ENCODE assay signal across 23 cellular contexts in genomic region chr5:80369521-80369920, GRCh38. TPM values are rescaled to one million over a fixed set of nuclear protein-coding genes. Genes with fewer than 3 reads are reported as not detected.
DNase-seq lines count a peak whose midpoint lies in the region; ATAC-seq and TF ChIP-seq lines count a peak whose summit lies in the region.
"Had no signal": no experiment of that assay in that cellular context is flagged by ENCODE, and none has a peak within 500 bp of the region (broad histone marks: within the 10 kb centered on the region; RNA-seq: fewer than 3 reads in every experiment).

No MANE protein-coding gene starts in this region.

- no peak for TF ChIP-seq CTCF in GM10266 (IDR thresholded peaks at IDR 0.05; ENCODE audit: control insufficient read depth, insufficient read depth, low read depth, missing control alignments)

- H3K27me3 Mint-ChIP-seq in T-cell (peaks cover 6 to 21% of the 10 kb centered on the region in 2 donors), T-helper 17 cell (peaks cover 35% of the 10 kb centered on the region)

- no peak for ATAC-seq in GM18909 (IDR thresholded peaks at IDR 0.05; ENCODE audit: poor library complexity, unreplicated experiment)
- no peak for ATAC-seq in T-cell (replicated peaks in 1 of 4)
- ATAC-seq in T-helper 17 cell, result no peak
- ATAC-seq: activated CD8-positive, alpha-beta memory T cell treated with anti-CD3 and anti-CD28 coated beads, Interleukin-2, amount 10 ng/mL, durations not matched to agents 7 days and 5 days had no signal

- no peaks in the 10 kb centered on the region for H3K9me3 Mint-ChIP-seq in T-cell
- H3K9me3 Mint-ChIP-seq: T-helper 2 cell treated with Interferon-gamma antibody and Interleukin-4, amounts not matched to agents 5 μg/mL and 100 μg/mL, for 36 hours had no signal

- CTCF ChIA-PET in T-cell (lab: Charles Lee), result no interaction called here

- no peaks in the 10 kb centered on the region for H3K9me3 ChIP-seq in T-helper 17 cell (ENCODE audit: control insufficient read depth, low read length, poor library complexity, severe bottlenecking)
- H3K9me3 ChIP-seq: HAP-1, vagina had no signal

- POLR2A ChIA-PET in T-cell (lab: Charles Lee), result no interaction called here

- DNase-seq in COR-L47 (lab: John Stamatoyannopoulos, UW), result peak; percentile 53
- DNase-seq in NCI-H2081 treated with DMSO at 0.1 percent for 48 hours (lab: John Stamatoyannopoulos, UW), result peak; percentile 76
- DNase-seq in SHP77 treated with DMSO at 0.1 percent for 48 hours (lab: John Stamatoyannopoulos, UW), result peak; percentile 52
- DNase-seq in left kidney (ENCODE audit: low read depth, low spot score), result peak; percentile 9
- no peak for DNase-seq in GM10266 (ENCODE audit: extremely low spot score)
- DNase-seq in T-cell, result no peak
- no peak for DNase-seq in T-helper 17 cell
- DNase-seq: ACHN; activated CD4-positive, alpha-beta T cell treated with anti-CD3 and anti-CD28 coated beads for 1 hour; activated CD8-positive, alpha-beta memory T cell treated with anti-CD3 and anti-CD28 coated beads, Interleukin-2, amount 10 ng/mL, durations not matched to agents 7 days and 5 days; activated effector memory CD4-positive, alpha-beta T cell treated with Interleukin-2 at 50 U/mL for 16 hours; DMS79 treated with DMSO at 0.1 percent for 48 hours; Karpas-422; NCI-H2029; stimulated activated CD4-positive, alpha-beta T cell treated with anti-CD3 and anti-CD28 coated beads, Interleukin-2, amount 100 ng/mL, for 48 hours had no signal

- no peak overlapping the region for H3K4me3 Mint-ChIP-seq in T-cell
- H3K4me3 Mint-ChIP-seq in T-helper 17 cell, result no peak overlapping the region
- H3K4me3 Mint-ChIP-seq: activated CD8-positive, alpha-beta memory T cell treated with anti-CD3 and anti-CD28 coated beads, Interleukin-2, amount 10 ng/mL, durations not matched to agents 7 days and 5 days; T-helper 2 cell treated with Interferon-gamma antibody and Interleukin-4, amounts not matched to agents 5 μg/mL and 100 μg/mL, for 36 hours had no signal

- H3K36me3 Mint-ChIP-seq in T-cell (no peaks in the 10 kb centered on the region), T-helper 17 cell (ENCODE audit: low read depth) (peaks cover 2% of the 10 kb centered on the region)
- H3K36me3 Mint-ChIP-seq: activated CD8-positive, alpha-beta memory T cell treated with anti-CD3 and anti-CD28 coated beads, Interleukin-2, amount 10 ng/mL, durations not matched to agents 7 days and 5 days had no signal

- H3K27ac Mint-ChIP-seq in T-cell (no peak overlapping the region), T-helper 17 cell (no peak overlapping the region)
- H3K27ac Mint-ChIP-seq: activated CD8-positive, alpha-beta memory T cell treated with anti-CD3 and anti-CD28 coated beads, Interleukin-2, amount 10 ng/mL, durations not matched to agents 7 days and 5 days; T-helper 2 cell treated with Interferon-gamma antibody and Interleukin-4, amounts not matched to agents 5 μg/mL and 100 μg/mL, for 36 hours had no signal

- H3K4me1 Mint-ChIP-seq in T-cell, result no peaks in the 10 kb centered on the region
- H3K4me1 Mint-ChIP-seq in T-helper 17 cell, result no peaks in the 10 kb centered on the region
- H3K4me1 Mint-ChIP-seq: activated CD8-positive, alpha-beta memory T cell treated with anti-CD3 and anti-CD28 coated beads, Interleukin-2, amount 10 ng/mL, durations not matched to agents 7 days and 5 days had no signal

RNA-seq across cellular contexts. Expression of gene ZFYVE16, which starts 38.3 kb away (rescaled TPM):
- total RNA-seq in T-cell (10 to 100 TPM; 14.6 to 17.9 (median 17.0) TPM), T-helper 17 cell (1 to 10 TPM; 8.4 to 9.2 TPM)

RNA-seq across cellular contexts. Expression of gene SPZ1, which starts 49.7 kb away (rescaled TPM):
- not detected for total RNA-seq in T-cell
- not detected for total RNA-seq in T-helper 17 cell
- total RNA-seq: activated CD8-positive, alpha-beta memory T cell treated with anti-CD3 and anti-CD28 coated beads, Interleukin-2, amount 10 ng/mL, durations not matched to agents 7 days and 5 days; cerebellum; fibroblast of villous mesenchyme; left lobe of liver; mononuclear cell; vagina had no signal

Comparison
In these comparisons a context has a peak if more than half of its experiments do, and no peak if none do; other contexts are left out.
1. DNase-seq: peak in COR-L47 (single experiment), NCI-H2081 treated with DMSO at 0.1 percent for 48 hours (single experiment), SHP77 treated with DMSO at 0.1 percent for 48 hours (single experiment) and left kidney (single experiment); none in GM10266 (single experiment), T-cell (0 of 34) and T-helper 17 cell (0 of 3).